Comparison of ENCODE assay signal across 11 cellular contexts in genomic region chr7:102568620-102569019, GRCh38. TPM values are rescaled to one million over a fixed set of nuclear protein-coding genes. Genes with fewer than 3 reads are reported as not detected.
"Had no signal": no experiment of that assay in that cellular context is flagged by ENCODE, and none has a peak within 500 bp of the region (broad histone marks: within the 10 kb centered on the region; RNA-seq: fewer than 3 reads in every experiment).

No MANE protein-coding gene starts in this region.

RNA-seq across cellular contexts. Expression of gene SPDYE2, which starts 17.6 kb away (rescaled TPM):
- total RNA-seq: activated CD4-positive, alpha-beta T cell treated with anti-CD3 and anti-CD28 coated beads for 36 hours; activated T-cell treated with anti-CD3 and anti-CD28 coated beads, Interleukin-2, amount 50 U/mL, for 72 hours; astrocyte; body of pancreas; colonic mucosa; dermis microvascular lymphatic vessel endothelial cell; endothelial cell of umbilical vein; esophagus squamous epithelium; fibroblast of lung; fibroblast of villous mesenchyme; T-helper 1 cell treated with Interleukin-12 subunit alpha and Interleukin-12 subunit beta and Interleukin-4 antibody, amounts not matched to agents 30 ng/mL and 1 ng/mL, for 36 hours had no signal
- polyA plus RNA-seq: endothelial cell of umbilical vein, fibroblast of lung had no signal
